In genomic region chr12:11757095-11757494, GRCh38 we compare ENCODE assay signal across 24 cellular contexts.
DNase-seq lines count a peak whose midpoint lies in the region; ATAC-seq and TF ChIP-seq lines count a peak whose summit lies in the region.
"Had no signal": no experiment of that assay in that cellular context is flagged by ENCODE, and none has a peak within 500 bp of the region (broad histone marks: within the 10 kb centered on the region; RNA-seq: fewer than 3 reads in every experiment).

No MANE protein-coding gene starts in this region.

- peak overlapping the region; percentile 79 for H3K27ac ChIP-seq in KOPT-K1 (ENCODE audit: low read depth, low read length, poor library complexity, severe bottlenecking)
- peak overlapping the region; percentile 22 for H3K27ac ChIP-seq in mesenchymal stem cell (ENCODE audit: low read length, poor library complexity, severe bottlenecking)
- peak overlapping the region; percentile 99 for H3K27ac ChIP-seq in stomach smooth muscle (ENCODE audit: low read length)
- H3K27ac ChIP-seq: RWPE1 had no signal

- no peaks in the 10 kb centered on the region for H3K9me3 ChIP-seq in KOPT-K1 (ENCODE audit: insufficient read depth, low read length, poor library complexity, severe bottlenecking)
- H3K9me3 ChIP-seq in mesenchymal stem cell (ENCODE audit: control insufficient read depth, low read length) = no peaks in the 10 kb centered on the region
- H3K9me3 ChIP-seq in stomach smooth muscle (ENCODE audit: control insufficient read depth in 2 of 2, low read length in 2 of 2) = no peaks in the 10 kb centered on the region
- H3K9me3 ChIP-seq: body of pancreas, tibial nerve had no signal

- H3K27me3 Mint-ChIP-seq in activated B cell treated with CpG ODN at 0.5 μM for 24 hours = no peaks in the 10 kb centered on the region
- H3K27me3 Mint-ChIP-seq: activated CD4-positive, alpha-beta T cell treated with anti-CD3 and anti-CD28 coated beads, Interleukin-2, amount 10 ng/mL, durations not matched to agents 24 days and 14 days; stimulated activated naive CD8-positive, alpha-beta T cell treated with anti-CD3 and anti-CD28 coated beads, Interleukin-15, Interleukin-2, amounts not matched to agents 100 ng/mL and 50 ng/mL, for 24 hours had no signal

- H4K8ac ChIP-seq in mesenchymal stem cell (ENCODE audit: low read length) = no peak overlapping the region

- intact Hi-C loops in activated B cell treated with CpG ODN at 0.5 μM for 24 hours (cut with micrococcal nuclease) = no loop called here

- H2AK5ac ChIP-seq in mesenchymal stem cell (ENCODE audit: low read length, severe bottlenecking) = no peak overlapping the region

- H3K36me3 Mint-ChIP-seq in activated B cell treated with CpG ODN at 0.5 μM for 24 hours (ENCODE audit: low read depth) = peaks cover 53% of the 10 kb centered on the region

- no peak for DNase-seq in activated B cell treated with CpG ODN at 0.5 μM for 24 hours
- DNase-seq in mesenchymal stem cell = no peak
- no peak for DNase-seq in NCI-H2081 treated with DMSO at 0.1 percent for 48 hours (lab: John Stamatoyannopoulos, UW)
- no peak for DNase-seq in NK-92 (lab: John Stamatoyannopoulos, UW; ENCODE audit: unreplicated experiment)
- no peak for DNase-seq in SIG-M5 (lab: John Stamatoyannopoulos, UW)
- DNase-seq: activated CD4-positive, alpha-beta T cell treated with anti-CD3 and anti-CD28 coated beads, Interleukin-2, amount 10 ng/mL, durations not matched to agents 24 days and 14 days; activated gamma-delta T cell treated with Interleukin-2 at 50 U/mL for 16 hours; activated T-cell treated with anti-CD3 and anti-CD28 coated beads, Interleukin-2, amount 50 U/mL, for 1 hour; body of pancreas; C1 segment of cervical spinal cord; Calu3; HCEC 1CT; KG1; NCI-H1417 treated with DMSO at 0.1 percent for 48 hours; NCI-H2081; NCI-H748 treated with DMSO at 0.1 percent for 48 hours; T-helper 2 cell had no signal

- no peak overlapping the region for H3K14ac ChIP-seq in mesenchymal stem cell (ENCODE audit: low read length in 2 of 2)

- no peak overlapping the region for H3K4me3 Mint-ChIP-seq in activated B cell treated with CpG ODN at 0.5 μM for 24 hours
- H3K4me3 Mint-ChIP-seq: activated CD4-positive, alpha-beta T cell treated with anti-CD3 and anti-CD28 coated beads, Interleukin-2, amount 10 ng/mL, durations not matched to agents 24 days and 14 days; stimulated activated naive CD8-positive, alpha-beta T cell treated with anti-CD3 and anti-CD28 coated beads, Interleukin-15, Interleukin-2, amounts not matched to agents 100 ng/mL and 50 ng/mL, for 24 hours had no signal

- no peaks in the 10 kb centered on the region for H3K27me3 ChIP-seq in mesenchymal stem cell (ENCODE audit: control insufficient read depth in 1 of 2, insufficient read depth in 1 of 2, low read length in 2 of 2)
- H3K27me3 ChIP-seq in stomach smooth muscle (ENCODE audit: control insufficient read depth in 1 of 2, insufficient read depth in 2 of 2, low read length in 2 of 2) = no peaks in the 10 kb centered on the region
- H3K27me3 ChIP-seq: body of pancreas, tibial nerve had no signal

- H2AFZ ChIP-seq in mesenchymal stem cell (ENCODE audit: low read depth, low read length) = no peak overlapping the region

- no peak overlapping the region for H3K4me2 ChIP-seq in mesenchymal stem cell (ENCODE audit: low read length, poor library complexity, severe bottlenecking)

- no peak overlapping the region for H2BK5ac ChIP-seq in mesenchymal stem cell (ENCODE audit: low read depth, low read length, poor library complexity, severe bottlenecking)

- no peak overlapping the region for H3K18ac ChIP-seq in mesenchymal stem cell (ENCODE audit: low read depth in 1 of 2, low read length in 2 of 2)

- H3K23ac ChIP-seq in mesenchymal stem cell (ENCODE audit: low read length in 2 of 2) = no peak overlapping the region

- H3K27ac Mint-ChIP-seq in activated B cell treated with CpG ODN at 0.5 μM for 24 hours = peak overlapping the region; percentile 50
- H3K27ac Mint-ChIP-seq: activated CD4-positive, alpha-beta T cell treated with anti-CD3 and anti-CD28 coated beads, Interleukin-2, amount 10 ng/mL, durations not matched to agents 24 days and 14 days had no signal

- peaks cover 72% of the 10 kb centered on the region for H3K4me1 Mint-ChIP-seq in activated B cell treated with CpG ODN at 0.5 μM for 24 hours

- H3K4me3 ChIP-seq in mesenchymal stem cell (ENCODE audit: insufficient read depth in 1 of 2, low read depth in 1 of 2, low read length in 2 of 2) (no peak overlapping the region), stomach smooth muscle (ENCODE audit: low read length in 2 of 2) (no peak overlapping the region)
- H3K4me3 ChIP-seq: body of pancreas, lung, tibial nerve had no signal

- ATAC-seq in activated B cell treated with CpG ODN at 0.5 μM for 24 hours (ENCODE audit: low read depth) = no peak
- ATAC-seq: body of pancreas, SK-N-SH treated with all-trans-retinoic acid at 6 μM for 48 hours had no signal

- no peaks in the 10 kb centered on the region for H3K9me3 Mint-ChIP-seq in activated B cell treated with CpG ODN at 0.5 μM for 24 hours
- H3K9me3 Mint-ChIP-seq: activated CD4-positive, alpha-beta T cell treated with anti-CD3 and anti-CD28 coated beads, Interleukin-2, amount 10 ng/mL, durations not matched to agents 24 days and 14 days; stimulated activated naive CD8-positive, alpha-beta T cell treated with anti-CD3 and anti-CD28 coated beads, Interleukin-15, Interleukin-2, amounts not matched to agents 100 ng/mL and 50 ng/mL, for 24 hours had no signal

- H3K36me3 ChIP-seq in KOPT-K1 (ENCODE audit: insufficient read depth, low read length) (peaks cover 17% of the 10 kb centered on the region; the same call in 1 of the 2 replicates), mesenchymal stem cell (ENCODE audit: control insufficient read depth in 1 of 2, insufficient read depth in 2 of 2, low read depth in 1 of 2, low read length in 2 of 2) (peaks cover 17 to 30% of the 10 kb centered on the region in 2 experiments), stomach smooth muscle (ENCODE audit: control insufficient read depth in 2 of 2, insufficient read depth in 2 of 2, low read length in 2 of 2) (peaks cover 0 to 4% of the 10 kb centered on the region in 2 donors)

- peaks cover 16% of the 10 kb centered on the region for H3K4me1 ChIP-seq in mesenchymal stem cell (ENCODE audit: control insufficient read depth, insufficient read depth, low read depth, low read length)
- H3K4me1 ChIP-seq in stomach smooth muscle (ENCODE audit: control insufficient read depth, insufficient read depth, low read length) = peaks cover 72% of the 10 kb centered on the region

- H2BK15ac ChIP-seq in mesenchymal stem cell (ENCODE audit: low read depth, poor library complexity, severe bottlenecking) = no peak overlapping the region

- no peak overlapping the region for H2BK120ac ChIP-seq in mesenchymal stem cell (ENCODE audit: low read depth, low read length)

- H3K79me1 ChIP-seq in mesenchymal stem cell (replicated peaks; ENCODE audit: low read length, poor library complexity, severe bottlenecking) = peaks cover 43% of the 10 kb centered on the region

- TF ChIP-seq CTCF in activated B cell treated with CpG ODN at 0.5 μM for 24 hours (IDR thresholded peaks at IDR 0.05) = no peak

- H3K4ac ChIP-seq in mesenchymal stem cell (ENCODE audit: low read depth in 1 of 2, low read length in 2 of 2) = no peak overlapping the region

- POLR2A ChIA-PET in activated B cell treated with CpG ODN at 0.5 μM for 24 hours (lab: Charles Lee) = interaction anchor here (0.5 to 13.3 kb wide), 4 partner anchors 8 to 79 kb away, joined by 3 to 433 read pairs (median 102); no protein-coding TSS in a partner anchor

- 92% methylated on average over 3 of the region's 7 CpGs for WGBS in mesenchymal stem cell

- CTCF ChIA-PET in activated B cell treated with CpG ODN at 0.5 μM for 24 hours (lab: Charles Lee) = no interaction called here

- H2BK12ac ChIP-seq in mesenchymal stem cell (ENCODE audit: low read length in 2 of 2) = no peak overlapping the region

- no peak overlapping the region for H4K91ac ChIP-seq in mesenchymal stem cell (ENCODE audit: low read length)

- H3K9ac ChIP-seq in mesenchymal stem cell (ENCODE audit: low read length) (no peak overlapping the region), stomach smooth muscle (ENCODE audit: low read length in 2 of 2) (peak overlapping the region in 1 of 2 donors; percentile 67)

Comparison
In these comparisons a context has a peak if more than half of its experiments do, and no peak if none do; other contexts are left out.
1. H3K27ac ChIP-seq: peak in every context shown above with its lines; median percentile 99 in stomach smooth muscle; 79 in KOPT-K1; 22 in mesenchymal stem cell.